ENCODE assay signal across 21 cellular contexts in genomic region chr14:52856139-52856538, GRCh38.
"Had no signal": no experiment of that assay in that cellular context is flagged by ENCODE, and none has a peak within 500 bp of the region (broad histone marks: within the 10 kb centered on the region; RNA-seq: fewer than 3 reads in every experiment).

No MANE protein-coding gene starts in this region.

- H3K4me1 Mint-ChIP-seq: activated CD4-positive, alpha-beta T cell treated with anti-CD3 and anti-CD28 coated beads, Interleukin-2, amount 10 ng/mL, durations not matched to agents 24 days and 14 days; memory B cell had no signal

- H3K36me3 ChIP-seq: breast epithelium had no signal

- H3K27me3 ChIP-seq: ascending aorta, breast epithelium, esophagus squamous epithelium, tibial artery had no signal

- ATAC-seq: activated CD8-positive, alpha-beta T cell treated with anti-CD3 and anti-CD28 coated beads, Interleukin-2, amount 10 ng/mL, durations not matched to agents 7 days and 5 days; natural killer cell; T-cell had no signal

- H3K4me3 Mint-ChIP-seq: activated CD4-positive, alpha-beta T cell treated with anti-CD3 and anti-CD28 coated beads, Interleukin-2, amount 10 ng/mL, durations not matched to agents 24 days and 14 days; activated CD8-positive, alpha-beta T cell treated with anti-CD3 and anti-CD28 coated beads, Interleukin-2, amount 10 ng/mL, durations not matched to agents 7 days and 5 days; activated T-cell treated with anti-CD3 and anti-CD28 coated beads, Interleukin-2, amount 50 U/mL, for 24 hours; dendritic cell treated with granulocyte-macrophage colony-stimulating factor and Interleukin-4, amounts not matched to agents 40 ng/mL and 50 ng/mL, for 4 days; memory B cell; natural killer cell; T-cell had no signal

- H3K9me3 ChIP-seq: ascending aorta, breast epithelium, esophagus squamous epithelium, tibial artery had no signal

- H3K9me3 Mint-ChIP-seq: activated T-cell treated with anti-CD3 and anti-CD28 coated beads, Interleukin-2, amount 50 U/mL, for 24 hours; activated T-helper 2 cell treated with anti-CD3 and anti-CD28 coated beads, Interferon-gamma antibody, Interleukin-2, Interleukin-4, amounts not matched to agents 10 μg/mL and 5 μg/mL and 100 μg/mL, durations not matched to agents 14 hours and 24 hours and 36 hours; dendritic cell treated with granulocyte-macrophage colony-stimulating factor and Interleukin-4, amounts not matched to agents 40 ng/mL and 50 ng/mL, for 4 days; memory B cell; natural killer cell; T-cell had no signal

- H3K36me3 Mint-ChIP-seq: memory B cell, natural killer cell, T-cell had no signal

- H3K4me3 ChIP-seq: ascending aorta, breast epithelium, esophagus squamous epithelium, tibial artery had no signal

- H3K4me1 ChIP-seq: ascending aorta, breast epithelium, esophagus squamous epithelium had no signal

- H3K27ac Mint-ChIP-seq: activated CD4-positive, alpha-beta T cell treated with anti-CD3 and anti-CD28 coated beads, Interleukin-2, amount 10 ng/mL, durations not matched to agents 24 days and 14 days; activated CD8-positive, alpha-beta T cell treated with anti-CD3 and anti-CD28 coated beads, Interleukin-2, amount 10 ng/mL, durations not matched to agents 7 days and 5 days; activated T-cell treated with anti-CD3 and anti-CD28 coated beads, Interleukin-2, amount 50 U/mL, for 24 hours; activated T-helper 2 cell treated with anti-CD3 and anti-CD28 coated beads, Interferon-gamma antibody, Interleukin-2, Interleukin-4, amounts not matched to agents 10 μg/mL and 5 μg/mL and 100 μg/mL, durations not matched to agents 14 hours and 24 hours and 36 hours; dendritic cell treated with granulocyte-macrophage colony-stimulating factor and Interleukin-4, amounts not matched to agents 40 ng/mL and 50 ng/mL, for 4 days; memory B cell; natural killer cell; T-cell had no signal

- H3K27me3 Mint-ChIP-seq: activated CD4-positive, alpha-beta T cell treated with anti-CD3 and anti-CD28 coated beads, Interleukin-2, amount 10 ng/mL, durations not matched to agents 24 days and 14 days; activated T-cell treated with anti-CD3 and anti-CD28 coated beads, Interleukin-2, amount 50 U/mL, for 24 hours; dendritic cell treated with granulocyte-macrophage colony-stimulating factor and Interleukin-4, amounts not matched to agents 40 ng/mL and 50 ng/mL, for 4 days; T-cell had no signal

- DNase-seq: activated CD4-positive, alpha-beta T cell treated with anti-CD3 and anti-CD28 coated beads, Interleukin-2, amount 10 ng/mL, durations not matched to agents 24 days and 14 days; activated CD8-positive, alpha-beta T cell treated with anti-CD3 and anti-CD28 coated beads, Interleukin-2, amount 10 ng/mL, durations not matched to agents 7 days and 5 days; activated naive CD4-positive, alpha-beta T cell treated with Interleukin-2 at 50 U/mL for 16 hours; activated T-cell treated with anti-CD3 and anti-CD28 coated beads, Interleukin-2, amount 50 U/mL, for 24 hours; effector CD8-positive, alpha-beta T cell; esophagus squamous epithelium; natural killer cell; nucleus accumbens; posterior cingulate gyrus; retina; stimulated activated CD4-positive, alpha-beta T cell treated with anti-CD3 and anti-CD28 coated beads, Interleukin-12 subunit alpha, Interleukin-12 subunit beta, amount 100 ng/mL, for 4 hours; stimulated activated CD4-positive, alpha-beta T cell treated with anti-CD3 and anti-CD28 coated beads, Interleukin-1b, Interleukin-23, amount 100 ng/mL, for 48 hours; stimulated activated CD8-positive, alpha-beta memory T cell treated with anti-CD3 and anti-CD28 coated beads, Interleukin-4, amount 100 ng/mL, for 48 hours; stimulated activated naive CD4-positive, alpha-beta T cell treated with Interleukin-2 at 50 U/mL for 16 hours; T-cell; tibial artery had no signal

- H3K27ac ChIP-seq: ascending aorta, breast epithelium, esophagus squamous epithelium, tibial artery had no signal
